ENCODE assay signal across 29 cellular contexts in the genomic region with DNA sequence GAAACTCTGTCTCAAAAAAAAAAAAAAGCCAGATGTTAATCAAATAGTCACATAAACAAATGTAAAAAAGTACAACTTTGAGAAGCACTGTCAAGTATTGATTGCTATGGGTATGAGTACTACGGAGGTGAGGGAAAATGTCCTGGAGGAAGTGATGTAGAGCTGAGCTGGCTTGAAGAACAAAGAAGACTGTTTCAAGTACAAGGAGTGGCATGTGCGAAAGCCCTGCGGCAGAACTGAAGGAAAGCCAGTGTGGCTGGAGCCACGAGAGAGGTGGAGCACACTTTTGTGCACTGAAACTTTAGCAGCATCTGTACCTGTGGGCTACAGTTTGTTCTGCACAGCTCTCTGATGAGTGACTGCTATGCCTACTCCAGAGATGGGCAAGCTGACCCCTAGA. TPM values are rescaled to one million over a fixed set of nuclear protein-coding genes. Genes with fewer than 3 reads are reported as not detected.
DNase-seq lines count a peak whose midpoint lies in the region; ATAC-seq and TF ChIP-seq lines count a peak whose summit lies in the region.
"Had no signal": no experiment of that assay in that cellular context is flagged by ENCODE, and none has a peak within 500 bp of the region (broad histone marks: within the 10 kb centered on the region; RNA-seq: fewer than 3 reads in every experiment).

No MANE protein-coding gene starts in this region.

- no peak overlapping the region for H3K9ac ChIP-seq in colonic mucosa (ENCODE audit: low read depth in 2 of 2, low read length in 2 of 2)
- H3K9ac ChIP-seq: parathyroid adenoma had no signal

- H3K27ac ChIP-seq in foreskin keratinocyte: peak overlapping the region; percentile 81
- no peak overlapping the region for H3K27ac ChIP-seq in colonic mucosa
- H3K27ac ChIP-seq: adrenal gland, brain microvascular endothelial cell, parathyroid adenoma, SJSA1, skin epidermis had no signal

- no peaks in the 10 kb centered on the region for H3K36me3 ChIP-seq in colonic mucosa
- H3K36me3 ChIP-seq: adrenal gland, brain microvascular endothelial cell, SJSA1 had no signal

- no peak for TF ChIP-seq CTCF in Calu3 (IDR thresholded peaks at IDR 0.05; ENCODE audit: unreplicated experiment)
- no peak for TF ChIP-seq CTCF in foreskin keratinocyte (conservative IDR thresholded peaks at IDR 0.05)
- TF ChIP-seq CTCF in natural killer cell (IDR thresholded peaks at IDR 0.05): no peak
- TF ChIP-seq CTCF in colonic mucosa (IDR thresholded peaks at IDR 0.05): no peak

- no peak for ATAC-seq in activated T-helper 17 cell treated with anti-CD3 and anti-CD28 coated beads, Interleukin-2, amount 50 U/mL, for 72 hours (replicated peaks)
- peak; percentile 95 for ATAC-seq in foreskin keratinocyte
- no peak for ATAC-seq in HG02642 (IDR thresholded peaks at IDR 0.05; ENCODE audit: poor library complexity, unreplicated experiment)
- no peak for ATAC-seq in natural killer cell
- ATAC-seq: GM23338 had no signal

- H3K27me3 Mint-ChIP-seq in Calu3 (ENCODE audit: unreplicated experiment) (no peaks in the 10 kb centered on the region), natural killer cell (ENCODE audit: low read depth in 2 of 2) (no peaks in the 10 kb centered on the region)
- H3K27me3 Mint-ChIP-seq in activated T-helper 17 cell treated with anti-CD3 and anti-CD28 coated beads, Interleukin-2, amount 50 U/mL, for 72 hours: no peaks in the 10 kb centered on the region
- H3K27me3 Mint-ChIP-seq: activated CD4-positive, alpha-beta memory T cell treated with anti-CD3 and anti-CD28 coated beads for 36 hours had no signal

- H3K27ac Mint-ChIP-seq in Calu3 (ENCODE audit: unreplicated experiment) (peak overlapping the region; percentile 19), natural killer cell (no peak overlapping the region)
- H3K27ac Mint-ChIP-seq in activated T-helper 17 cell treated with anti-CD3 and anti-CD28 coated beads, Interleukin-2, amount 50 U/mL, for 72 hours: peak overlapping the region; percentile 16
- H3K27ac Mint-ChIP-seq: activated CD4-positive, alpha-beta memory T cell treated with anti-CD3 and anti-CD28 coated beads for 36 hours; activated naive CD4-positive, alpha-beta T cell treated with anti-CD3 and anti-CD28 coated beads for 36 hours; CD4-positive, CD25-positive, alpha-beta regulatory T cell; GM23338; HFFc6; memory B cell had no signal

- H3K27me3 ChIP-seq in foreskin keratinocyte (no peaks in the 10 kb centered on the region), colonic mucosa (no peaks in the 10 kb centered on the region)
- H3K27me3 ChIP-seq: adrenal gland, SJSA1 had no signal

- H3K36me3 Mint-ChIP-seq in Calu3 (ENCODE audit: insufficient read depth, unreplicated experiment) (peaks cover 8% of the 10 kb centered on the region), natural killer cell (no peaks in the 10 kb centered on the region)
- no peaks in the 10 kb centered on the region for H3K36me3 Mint-ChIP-seq in activated T-helper 17 cell treated with anti-CD3 and anti-CD28 coated beads, Interleukin-2, amount 50 U/mL, for 72 hours (ENCODE audit: low read depth)
- H3K36me3 Mint-ChIP-seq: activated CD4-positive, alpha-beta memory T cell treated with anti-CD3 and anti-CD28 coated beads for 36 hours; CD4-positive, CD25-positive, alpha-beta regulatory T cell; memory B cell had no signal

- CTCF ChIA-PET in Calu3 (lab: Charles Lee): interaction anchor here (0.7 kb wide), 1 partner anchor 105 kb away, joined by 3 read pairs; no protein-coding TSS in a partner anchor

- H3K4me3 Mint-ChIP-seq in Calu3 (ENCODE audit: low read depth, unreplicated experiment): no peak overlapping the region
- no peak overlapping the region for H3K4me3 Mint-ChIP-seq in activated T-helper 17 cell treated with anti-CD3 and anti-CD28 coated beads, Interleukin-2, amount 50 U/mL, for 72 hours
- H3K4me3 Mint-ChIP-seq in natural killer cell: no peak overlapping the region
- H3K4me3 Mint-ChIP-seq: activated CD4-positive, alpha-beta memory T cell treated with anti-CD3 and anti-CD28 coated beads for 36 hours; activated naive CD4-positive, alpha-beta T cell treated with anti-CD3 and anti-CD28 coated beads for 36 hours; GM23338; HFFc6; memory B cell had no signal

- H3K4me1 Mint-ChIP-seq in Calu3 (ENCODE audit: low read depth, unreplicated experiment) (peaks cover 13% of the 10 kb centered on the region), natural killer cell (peaks cover 2 to 6% of the 10 kb centered on the region in 2 donors)
- H3K4me1 Mint-ChIP-seq in activated T-helper 17 cell treated with anti-CD3 and anti-CD28 coated beads, Interleukin-2, amount 50 U/mL, for 72 hours: no peaks in the 10 kb centered on the region

- H3K4me1 ChIP-seq in foreskin keratinocyte: peaks cover 17% of the 10 kb centered on the region
- H3K4me1 ChIP-seq in colonic mucosa: no peaks in the 10 kb centered on the region
- H3K4me1 ChIP-seq: adrenal gland, parathyroid adenoma had no signal

- DNase-seq in Calu3: peak; percentile 51
- DNase-seq in M059J (ENCODE audit: low read depth): peak; percentile 60
- DNase-seq in foreskin keratinocyte: peak; percentile 84 to 93
- no peak for DNase-seq in natural killer cell
- DNase-seq in amygdala (lab: John Stamatoyannopoulos, UW): no peak
- DNase-seq in colonic mucosa: no peak
- DNase-seq: activated CD4-positive, alpha-beta memory T cell treated with anti-CD3 and anti-CD28 coated beads for 36 hours; activated CD8-positive, alpha-beta memory T cell treated with anti-CD3 and anti-CD28 coated beads, Interleukin-2, amount 50 U/mL, for 4 hours; activated naive CD4-positive, alpha-beta T cell treated with anti-CD3 and anti-CD28 coated beads for 36 hours; adrenal gland; AML-193; brain microvascular endothelial cell; CD4-positive, CD25-positive, alpha-beta regulatory T cell; DND-41; glutamatergic neuron; HFFc6; Karpas-422; NCI-H1417 treated with DMSO at 0.1 percent for 48 hours; NCI-H2081; NCI-H2227 treated with DMSO at 0.1 percent for 48 hours; NCI-H748 treated with DMSO at 0.1 percent for 48 hours; stimulated activated naive CD4-positive, alpha-beta T cell had no signal

- H3K9me3 ChIP-seq in colonic mucosa: no peaks in the 10 kb centered on the region
- H3K9me3 ChIP-seq: adrenal gland, SJSA1 had no signal

- no TSS peak for BruUV-seq in Calu3 (replicated peaks; lab: Mats Ljungman, UMichigan)

- no peak overlapping the region for H3K4me3 ChIP-seq in colonic mucosa
- H3K4me3 ChIP-seq: adrenal gland, GM23338, SJSA1, skin epidermis had no signal

- no peaks in the 10 kb centered on the region for H3K9me3 Mint-ChIP-seq in Calu3 (ENCODE audit: low read depth, unreplicated experiment)
- no peaks in the 10 kb centered on the region for H3K9me3 Mint-ChIP-seq in activated T-helper 17 cell treated with anti-CD3 and anti-CD28 coated beads, Interleukin-2, amount 50 U/mL, for 72 hours
- H3K9me3 Mint-ChIP-seq in natural killer cell: no peaks in the 10 kb centered on the region
- H3K9me3 Mint-ChIP-seq: activated CD4-positive, alpha-beta memory T cell treated with anti-CD3 and anti-CD28 coated beads for 36 hours; activated naive CD4-positive, alpha-beta T cell treated with anti-CD3 and anti-CD28 coated beads for 36 hours; GM23338; HFFc6; memory B cell had no signal

- intact Hi-C loops in Calu3 (cut with micrococcal nuclease; ENCODE audit: unreplicated experiment): no loop called here
- intact Hi-C loops in natural killer cell (cut with micrococcal nuclease): no loop called here
- intact Hi-C loops in colonic mucosa (cut with DNase I): no loop called here

RNA-seq across cellular contexts. Expression of a gene that starts 5.4 kb away (rescaled TPM):
- total RNA-seq in Calu3 (2022) (25.8 and 28.1 TPM in 2 replicates), foreskin keratinocyte (86.4 and 91.6 TPM in 2 replicates), natural killer cell (100 to 1,000 TPM; 191 to 226 (median 215) TPM), colonic mucosa (100 to 1,000 TPM; 174 to 198 TPM)
- 24.8 and 34.2 TPM in 2 replicates for total RNA-seq in M059J (2014; rRNA removed; shearing (Covaris generic))
- total RNA-seq in activated T-helper 17 cell treated with anti-CD3 and anti-CD28 coated beads, Interleukin-2, amount 50 U/mL, for 72 hours: 100 to 1,000 TPM; 154 to 211 TPM
- polyA plus RNA-seq in foreskin keratinocyte: 57.7 and 65.0 TPM in 2 replicates

RNA-seq across cellular contexts. Expression of a gene that starts 51.9 kb away (rescaled TPM):
- 269 and 290 TPM in 2 replicates for total RNA-seq in Calu3 (2022)
- total RNA-seq in M059J (2014; rRNA removed; shearing (Covaris generic)): 1,156 and 1,189 TPM in 2 replicates
- total RNA-seq in activated T-helper 17 cell treated with anti-CD3 and anti-CD28 coated beads, Interleukin-2, amount 50 U/mL, for 72 hours: 100 to 1,000 TPM; 551 to 805 TPM
- total RNA-seq in foreskin keratinocyte: 403 and 474 TPM in 2 replicates
- polyA plus RNA-seq in foreskin keratinocyte: 515 and 649 TPM in 2 replicates
- total RNA-seq in natural killer cell: 100 to 1,000 TPM; 315 to 364 (median 326) TPM
- total RNA-seq in colonic mucosa: 100 to 1,000 TPM; 332 to 758 TPM

Comparison
In these comparisons a context has a peak if more than half of its experiments do, and no peak if none do; other contexts are left out.
1. DNase-seq: peak in Calu3 (single experiment), M059J (single experiment) and foreskin keratinocyte (2 of 2); none in natural killer cell (single experiment), amygdala (0 of 56) and colonic mucosa (single experiment).
2. H3K27ac Mint-ChIP-seq: peak in Calu3 (single experiment) and activated T-helper 17 cell treated with anti-CD3 and anti-CD28 coated beads, Interleukin-2, amount 50 U/mL, for 72 hours (single experiment); none in natural killer cell (0 of 2).